17 cellular contexts compared by ENCODE assay signal in genomic region chr1:178051071-178051470, GRCh38. TPM values are rescaled to one million over a fixed set of nuclear protein-coding genes. Genes with fewer than 3 reads are reported as not detected.
DNase-seq lines count a peak whose midpoint lies in the region; ATAC-seq and TF ChIP-seq lines count a peak whose summit lies in the region.
"Had no signal": no experiment of that assay in that cellular context is flagged by ENCODE, and none has a peak within 500 bp of the region (broad histone marks: within the 10 kb centered on the region; RNA-seq: fewer than 3 reads in every experiment).

No MANE protein-coding gene starts in this region.

- H3K14ac ChIP-seq in mesenchymal stem cell (ENCODE audit: low read length in 2 of 2), result no peak overlapping the region

- no peak overlapping the region for H3K23ac ChIP-seq in mesenchymal stem cell (ENCODE audit: low read length in 2 of 2)

- H3K4ac ChIP-seq in mesenchymal stem cell (ENCODE audit: low read depth in 1 of 2, low read length in 2 of 2), result no peak overlapping the region

- H3K4me1 Mint-ChIP-seq in endothelial cell (ENCODE audit: unreplicated experiment), result peaks cover 61% of the 10 kb centered on the region
- H3K4me1 Mint-ChIP-seq: CD8-positive, alpha-beta memory T cell had no signal

- no peaks in the 10 kb centered on the region for H3K36me3 ChIP-seq in mesenchymal stem cell (ENCODE audit: control insufficient read depth in 1 of 2, insufficient read depth in 2 of 2, low read depth in 1 of 2, low read length in 2 of 2)
- H3K36me3 ChIP-seq: BLaER1 treated with 17β-estradiol and CSF1 and Interleukin-3, amounts not matched to agents 10 nM and 100 nM; HAP-1 had no signal

- H2BK15ac ChIP-seq in mesenchymal stem cell (ENCODE audit: low read depth, poor library complexity, severe bottlenecking), result no peak overlapping the region

- no peaks in the 10 kb centered on the region for H3K79me1 ChIP-seq in mesenchymal stem cell (replicated peaks; ENCODE audit: low read length, poor library complexity, severe bottlenecking)

- H3K4me2 ChIP-seq in mesenchymal stem cell (ENCODE audit: low read length, poor library complexity, severe bottlenecking), result no peak overlapping the region

- H2AK5ac ChIP-seq in mesenchymal stem cell (ENCODE audit: low read length, severe bottlenecking), result peak overlapping the region; percentile 72

- H2AFZ ChIP-seq in mesenchymal stem cell (ENCODE audit: low read depth, low read length), result no peak overlapping the region

- TF ChIP-seq CTCF in endothelial cell (IDR thresholded peaks at IDR 0.05; ENCODE audit: unreplicated experiment), result no peak

- H3K4me1 ChIP-seq in right cardiac atrium (ENCODE audit: control insufficient read depth, insufficient read depth, low read length) (peaks cover 12% of the 10 kb centered on the region), mesenchymal stem cell (ENCODE audit: control insufficient read depth, insufficient read depth, low read depth, low read length) (peaks cover 10% of the 10 kb centered on the region)

- H3K18ac ChIP-seq in mesenchymal stem cell (ENCODE audit: low read depth in 1 of 2, low read length in 2 of 2), result no peak overlapping the region

- no peak overlapping the region for H3K4me3 Mint-ChIP-seq in endothelial cell (ENCODE audit: unreplicated experiment)
- H3K4me3 Mint-ChIP-seq: CD8-positive, alpha-beta memory T cell had no signal

- H3K4me3 ChIP-seq in right cardiac atrium (ENCODE audit: low read length), result no peak overlapping the region
- no peak overlapping the region for H3K4me3 ChIP-seq in mesenchymal stem cell (ENCODE audit: insufficient read depth in 1 of 2, low read depth in 1 of 2, low read length in 2 of 2)
- H3K4me3 ChIP-seq: BLaER1 treated with 17β-estradiol and CSF1 and Interleukin-3, amounts not matched to agents 10 nM and 100 nM; HAP-1 had no signal

- no peak overlapping the region for H4K91ac ChIP-seq in mesenchymal stem cell (ENCODE audit: low read length)

- peak overlapping the region; percentile 86 for H3K27ac Mint-ChIP-seq in endothelial cell (ENCODE audit: unreplicated experiment)
- H3K27ac Mint-ChIP-seq: CD8-positive, alpha-beta memory T cell had no signal

- no peaks in the 10 kb centered on the region for H3K9me3 ChIP-seq in right cardiac atrium (ENCODE audit: control insufficient read depth, low read length)
- H3K9me3 ChIP-seq in mesenchymal stem cell (ENCODE audit: control insufficient read depth, low read length), result no peaks in the 10 kb centered on the region
- H3K9me3 ChIP-seq: BLaER1 treated with 17β-estradiol and CSF1 and Interleukin-3, amounts not matched to agents 10 nM and 100 nM; HAP-1 had no signal

- no peak overlapping the region for H2BK120ac ChIP-seq in mesenchymal stem cell (ENCODE audit: low read depth, low read length)

- H3K27ac ChIP-seq in right cardiac atrium (ENCODE audit: low read length) (peak overlapping the region; percentile 47), mesenchymal stem cell (ENCODE audit: low read length, poor library complexity, severe bottlenecking) (no peak overlapping the region)
- H3K27ac ChIP-seq: BLaER1 treated with 17β-estradiol and CSF1 and Interleukin-3, amounts not matched to agents 10 nM and 100 nM had no signal

- H3K9me3 Mint-ChIP-seq in endothelial cell (ENCODE audit: unreplicated experiment), result no peaks in the 10 kb centered on the region

- whole genome bisulfite sequencing in right cardiac atrium, result 17% methylated on average over 3 of the region's 3 CpGs
- 0% methylated on average over 1 of the region's 3 CpGs for WGBS in mesenchymal stem cell

- no peak overlapping the region for H3K9ac ChIP-seq in mesenchymal stem cell (ENCODE audit: low read length)
- H3K9ac ChIP-seq: BLaER1 treated with 17β-estradiol and CSF1 and Interleukin-3, amounts not matched to agents 10 nM and 100 nM had no signal

- H2BK5ac ChIP-seq in mesenchymal stem cell (ENCODE audit: low read depth, low read length, poor library complexity, severe bottlenecking), result no peak overlapping the region

- H3K36me3 Mint-ChIP-seq in endothelial cell (ENCODE audit: low read depth, unreplicated experiment), result no peaks in the 10 kb centered on the region
- H3K36me3 Mint-ChIP-seq: CD8-positive, alpha-beta memory T cell had no signal

- intact Hi-C loops in right cardiac atrium (cut with DNase I), result no loop called here
- intact Hi-C loops in Right ventricle myocardium superior (cut with DNase I), result no loop called here
- intact Hi-C loops in sciatic nerve (cut with DNase I), result no loop called here

- H3K27me3 ChIP-seq in right cardiac atrium (ENCODE audit: control insufficient read depth, insufficient read depth), result no peaks in the 10 kb centered on the region
- no peaks in the 10 kb centered on the region for H3K27me3 ChIP-seq in mesenchymal stem cell (ENCODE audit: control insufficient read depth in 1 of 2, insufficient read depth in 1 of 2, low read length in 2 of 2)
- H3K27me3 ChIP-seq: BLaER1 treated with 17β-estradiol and CSF1 and Interleukin-3, amounts not matched to agents 10 nM and 100 nM had no signal

- ATAC-seq in right cardiac atrium (peak in 1 of 2 donors; percentile 18), Right ventricle myocardium superior (ENCODE audit: poor library complexity) (no peak), sciatic nerve (no peak), HG03460 (IDR thresholded peaks at IDR 0.05; ENCODE audit: unreplicated experiment) (no peak)

- H3K27me3 Mint-ChIP-seq in endothelial cell (ENCODE audit: unreplicated experiment), result peaks cover 12% of the 10 kb centered on the region
- H3K27me3 Mint-ChIP-seq: CD8-positive, alpha-beta memory T cell had no signal

- no peak overlapping the region for H2BK12ac ChIP-seq in mesenchymal stem cell (ENCODE audit: low read length in 2 of 2)

- no peak overlapping the region for H4K8ac ChIP-seq in mesenchymal stem cell (ENCODE audit: low read length)

- DNase-seq in right cardiac atrium (no peak), Right ventricle myocardium superior (no peak), endothelial cell (ENCODE audit: low spot score) (no peak), mesenchymal stem cell (no peak), sciatic nerve (ENCODE audit: low spot score) (no peak), HPDE6-E6E7 (ENCODE audit: extremely low spot score) (no peak), NCI-H774 (lab: John Stamatoyannopoulos, UW) (no peak)
- DNase-seq: CD8-positive, alpha-beta memory T cell; DMS79; KG1; NCI-H1092; NCI-H2081 treated with DMSO at 0.1 percent for 48 hours; NCI-H345; SIG-M5 had no signal

RNA-seq across cellular contexts. Expression of gene RASAL2, which starts 42.8 kb away (rescaled TPM):
- total RNA-seq in right cardiac atrium (10 to 100 TPM; 21.2 to 34.3 (median 29.6) TPM), Right ventricle myocardium superior (26.8 TPM), endothelial cell (ENCODE audit: unreplicated experiment) (82.1 TPM), sciatic nerve (42.6 TPM)
- 6.9 TPM for polyA plus RNA-seq in right cardiac atrium
- polyA plus RNA-seq in mesenchymal stem cell (2013, experiment 1 of 2), result 8.5 TPM
- polyA plus RNA-seq in mesenchymal stem cell (2013, experiment 2 of 2), result 7.6 TPM
- polyA plus RNA-seq: CD8-positive, alpha-beta memory T cell had no signal
